ENCODE assay signal across 22 cellular contexts in the genomic region with DNA sequence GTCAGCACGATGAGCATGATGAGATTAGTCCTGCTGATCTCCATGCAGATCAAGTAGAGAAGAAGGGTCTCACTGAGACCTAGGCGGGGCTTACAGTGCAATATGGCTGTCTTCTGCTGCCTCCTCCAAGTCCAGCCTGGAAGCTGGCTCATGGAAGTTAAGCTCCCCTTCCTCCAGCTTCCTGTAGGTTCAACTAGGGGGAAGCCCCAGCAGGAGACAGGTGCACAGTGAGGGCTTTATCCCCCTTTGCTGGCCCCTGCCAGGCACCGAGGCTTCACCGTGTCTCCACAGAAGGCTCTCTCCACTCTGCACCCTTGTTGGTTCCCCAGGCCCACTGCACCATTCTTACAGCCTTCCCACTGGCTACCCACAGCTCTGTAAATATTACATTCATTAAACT.
A peak's percentile ranks its signal among the peaks of the same experiment; 100 is the strongest.
DNase-seq lines count a peak whose midpoint lies in the region; ATAC-seq, FAIRE-seq and TF ChIP-seq lines count a peak whose summit lies in the region.
"Had no signal": no experiment of that assay in that cellular context is flagged by ENCODE, and none has a peak within 500 bp of the region (broad histone marks: within the 10 kb centered on the region; RNA-seq: fewer than 3 reads in every experiment).

No MANE protein-coding gene starts in this region.

- TF ChIP-seq POLR2A in right lobe of liver (IDR thresholded peaks at IDR 0.05) = no peak

- WGBS in right lobe of liver (ENCODE audit: insufficient coverage, low coverage, low lambda C conversion rate, missing lambda C conversion rate) = 40% methylated on average over 3 of the region's 4 CpGs

- TF ChIP-seq CTCF in right lobe of liver (IDR thresholded peaks at IDR 0.05) = no peak

- FAIRE-seq in GM19239 (lab: Jason Lieb, UNC) = no peak
- FAIRE-seq: GM12878 had no signal

- no peaks in the 10 kb centered on the region for H3K4me1 ChIP-seq in right lobe of liver
- H3K4me1 ChIP-seq: BLaER1 had no signal

- H3K27me3 ChIP-seq in right lobe of liver = no peaks in the 10 kb centered on the region

- no peak overlapping the region for H3K27ac ChIP-seq in right lobe of liver
- H3K27ac ChIP-seq: BLaER1, GM23248, HL-60, RWPE1 had no signal

- H3K36me3 ChIP-seq in right lobe of liver = no peaks in the 10 kb centered on the region
- H3K36me3 ChIP-seq: BLaER1 had no signal

- ATAC-seq in left ventricle myocardium superior (no peak), right lobe of liver (no peak)
- ATAC-seq: GM12878, SK-N-SH treated with all-trans-retinoic acid at 6 μM for 48 hours had no signal

- no peaks in the 10 kb centered on the region for H3K9me3 ChIP-seq in right lobe of liver
- H3K9me3 ChIP-seq: BLaER1 had no signal

- peak; percentile 20 for DNase-seq in cardiac septum (ENCODE audit: low spot score)
- DNase-seq in left ventricle myocardium superior = no peak
- DNase-seq in NCI-H82 (lab: John Stamatoyannopoulos, UW) = peak; percentile 99
- peak; percentile 69 for DNase-seq in mesenteric fat pad (ENCODE audit: low spot score)
- DNase-seq in Ammon's horn (ENCODE audit: low spot score) = no peak
- DNase-seq in GM19239 (ENCODE audit: insufficient read length, low spot score) = no peak
- no peak for DNase-seq in right lobe of liver
- DNase-seq: CD4-positive, alpha-beta memory T cell; DND-41; GM23248; H9; KBM-7; MM.1S; NCI-H1048; NCI-H2107; NCI-H2227 treated with DMSO at 0.1 percent for 48 hours; NK-92 treated with Interleukin-12 subunit alpha and Interleukin-12 subunit beta, amount 100 ng/mL, for 24 hours had no signal

- no peak overlapping the region for H3K4me3 ChIP-seq in right lobe of liver
- H3K4me3 ChIP-seq: BLaER1, GM12878, GM23248 had no signal

- intact Hi-C loops in cardiac septum (cut with DNase I) (no loop called here), left ventricle myocardium superior (cut with micrococcal nuclease) (no loop called here), right lobe of liver (cut with DNase I) (no loop called here)

Comparison
In these comparisons a context has a peak if more than half of its experiments do, and no peak if none do; other contexts are left out.
1. DNase-seq: peak in cardiac septum (single experiment), NCI-H82 (single experiment) and mesenteric fat pad (single experiment); none in left ventricle myocardium superior (single experiment), Ammon's horn (single experiment), GM19239 (single experiment) and right lobe of liver (0 of 3).